Comparison of ENCODE assay signal across 8 cellular contexts in genomic region chr2:104853926-104854506, GRCh38. TPM values are rescaled to one million over a fixed set of nuclear protein-coding genes. Genes with fewer than 3 reads are reported as not detected.
A peak's percentile ranks its signal among the peaks of the same experiment; 100 is the strongest.
DNase-seq lines count a peak whose midpoint lies in the region; ATAC-seq and TF ChIP-seq lines count a peak whose summit lies in the region.

TSS of gene POU3F3 (plus strand) at chr2:104854115. CDS start at chr2:104855511, 1,396 bp downstream.

- TF ChIP-seq CTCF in GM12864 (IDR thresholded peaks at IDR 0.05; ENCODE audit: low read depth, low read length, missing control alignments): no peak
- no peak for TF ChIP-seq CTCF in heart left ventricle (IDR thresholded peaks at IDR 0.05)
- TF ChIP-seq CTCF in parathyroid adenoma (IDR thresholded peaks at IDR 0.05): no peak

- H3K4me3 ChIP-seq in GM12864 (ENCODE audit: low read depth, low read length): peak within 1 kb of the TSS; percentile 32
- H3K4me3 ChIP-seq in heart left ventricle: peak within 1 kb of the TSS in 11 of 12 donors; percentile 8 to 51 (median 39)
- no peak within 1 kb of the TSS for H3K4me3 ChIP-seq in parathyroid adenoma (ENCODE audit: low read depth, low read length)

- peaks cover 7% of the 10 kb centered on the region for H3K36me3 Mint-ChIP-seq in activated T-helper 2 cell treated with anti-CD3 and anti-CD28 coated beads, Interferon-gamma antibody, Interleukin-2, Interleukin-4, amounts not matched to agents 10 μg/mL and 5 μg/mL and 100 μg/mL, durations not matched to agents 14 hours and 24 hours and 36 hours (ENCODE audit: low read depth)

- H3K9me3 ChIP-seq in heart left ventricle: no peaks in the 10 kb centered on the region
- no peaks in the 10 kb centered on the region for H3K9me3 ChIP-seq in parathyroid adenoma (ENCODE audit: control insufficient read depth, low read length)

- H3K79me2 ChIP-seq in parathyroid adenoma: no peaks in the 10 kb centered on the region

- DNase-seq in GM12864 (ENCODE audit: low read depth): no peak
- DNase-seq in NCI-H1092 treated with DMSO at 0.1 percent for 48 hours (lab: John Stamatoyannopoulos, UW): peak; percentile 91
- DNase-seq in activated T-helper 2 cell treated with anti-CD3 and anti-CD28 coated beads, Interferon-gamma antibody, Interleukin-2, Interleukin-4, amounts not matched to agents 10 μg/mL and 5 μg/mL and 100 μg/mL, durations not matched to agents 14 hours and 24 hours and 36 hours (ENCODE audit: low spot score): no peak
- DNase-seq in heart left ventricle: peak; percentile 52 to 74 (median 63)
- DNase-seq in NCI-H1436 (lab: John Stamatoyannopoulos, UW): no peak
- DNase-seq in MV-4-11 (lab: John Stamatoyannopoulos, UW): no peak

- intact Hi-C loops in activated T-helper 2 cell treated with anti-CD3 and anti-CD28 coated beads, Interferon-gamma antibody, Interleukin-2, Interleukin-4, amounts not matched to agents 10 μg/mL and 5 μg/mL and 100 μg/mL, durations not matched to agents 14 hours and 24 hours and 36 hours (cut with micrococcal nuclease): no loop called here
- intact Hi-C loops in heart left ventricle (cut with DNase I): loop anchor here in 1 of 10 donors (5.0 kb wide), 1 partner anchor 197 kb away; no protein-coding TSS in a partner anchor

- H3K27me3 Mint-ChIP-seq in activated T-helper 2 cell treated with anti-CD3 and anti-CD28 coated beads, Interferon-gamma antibody, Interleukin-2, Interleukin-4, amounts not matched to agents 10 μg/mL and 5 μg/mL and 100 μg/mL, durations not matched to agents 14 hours and 24 hours and 36 hours (ENCODE audit: low read depth): peaks cover 76% of the 10 kb centered on the region

- peaks cover 0 to 53% (median 26%) of the 10 kb centered on the region in 12 donors for H3K4me1 ChIP-seq in heart left ventricle
- H3K4me1 ChIP-seq in parathyroid adenoma: no peaks in the 10 kb centered on the region

- peak within 1 kb of the TSS; percentile 74 for H3K4me3 Mint-ChIP-seq in activated T-helper 2 cell treated with anti-CD3 and anti-CD28 coated beads, Interferon-gamma antibody, Interleukin-2, Interleukin-4, amounts not matched to agents 10 μg/mL and 5 μg/mL and 100 μg/mL, durations not matched to agents 14 hours and 24 hours and 36 hours (ENCODE audit: low read depth)

- H3K36me3 ChIP-seq in heart left ventricle (no peaks in the 10 kb centered on the region), parathyroid adenoma (ENCODE audit: control insufficient read depth, insufficient read depth, low read length) (no peaks in the 10 kb centered on the region)

- H3K27ac Mint-ChIP-seq in activated T-helper 2 cell treated with anti-CD3 and anti-CD28 coated beads, Interferon-gamma antibody, Interleukin-2, Interleukin-4, amounts not matched to agents 10 μg/mL and 5 μg/mL and 100 μg/mL, durations not matched to agents 14 hours and 24 hours and 36 hours: peak within 1 kb of the TSS; percentile 82

- H2AFZ ChIP-seq in parathyroid adenoma: no peak within 1 kb of the TSS

- H3K4me2 ChIP-seq in parathyroid adenoma (ENCODE audit: low read length): peak within 1 kb of the TSS; percentile 22

- 2 to 4% (median 2%) methylated on average over 42 of the region's 42 CpGs for whole genome bisulfite sequencing in heart left ventricle, 4 donors

- no peak within 1 kb of the TSS for H3K27ac ChIP-seq in heart left ventricle
- H3K27ac ChIP-seq in parathyroid adenoma: no peak within 1 kb of the TSS

- H3K9ac ChIP-seq in parathyroid adenoma: no peak within 1 kb of the TSS

- peak; percentile 42 to 77 (median 73) for ATAC-seq in heart left ventricle
- no peak for ATAC-seq in GM21528 (IDR thresholded peaks at IDR 0.05; ENCODE audit: low FRiP score, unreplicated experiment)

- no peak for TF ChIP-seq POLR2A in heart left ventricle (IDR thresholded peaks at IDR 0.05)

- H3K27me3 ChIP-seq in heart left ventricle (peaks cover 66 to 90% (median 84%) of the 10 kb centered on the region in 9 donors), parathyroid adenoma (ENCODE audit: control insufficient read depth, insufficient read depth, low read length) (peaks cover 13% of the 10 kb centered on the region)

- H3K4me1 Mint-ChIP-seq in activated T-helper 2 cell treated with anti-CD3 and anti-CD28 coated beads, Interferon-gamma antibody, Interleukin-2, Interleukin-4, amounts not matched to agents 10 μg/mL and 5 μg/mL and 100 μg/mL, durations not matched to agents 14 hours and 24 hours and 36 hours (ENCODE audit: low read depth): peaks cover 22% of the 10 kb centered on the region

- H3K9me3 Mint-ChIP-seq in activated T-helper 2 cell treated with anti-CD3 and anti-CD28 coated beads, Interferon-gamma antibody, Interleukin-2, Interleukin-4, amounts not matched to agents 10 μg/mL and 5 μg/mL and 100 μg/mL, durations not matched to agents 14 hours and 24 hours and 36 hours: no peaks in the 10 kb centered on the region

RNA-seq across cellular contexts. Expression of gene POU3F3, which starts in this region (rescaled TPM):
- not detected in 2 replicates for total RNA-seq in activated T-helper 2 cell treated with anti-CD3 and anti-CD28 coated beads, Interferon-gamma antibody, Interleukin-2, Interleukin-4, amounts not matched to agents 10 μg/mL and 5 μg/mL and 100 μg/mL, durations not matched to agents 14 hours and 24 hours and 36 hours
- total RNA-seq in heart left ventricle: under 1 TPM in 1 of 9 donors, not detected in 8; 0.27 TPM
- polyA plus RNA-seq in heart left ventricle: under 1 TPM in 1 of 2 donors, not detected in 1; 0.08 TPM

Comparison
In these comparisons a context has a peak if more than half of its experiments do, and no peak if none do; other contexts are left out.
1. Peak in DNase-seq, ATAC-seq and H3K4me3 ChIP-seq in heart left ventricle; RNA of the gene not detected or under 1 TPM.